ENCODE assay signal across 10 cellular contexts in the genomic region with DNA sequence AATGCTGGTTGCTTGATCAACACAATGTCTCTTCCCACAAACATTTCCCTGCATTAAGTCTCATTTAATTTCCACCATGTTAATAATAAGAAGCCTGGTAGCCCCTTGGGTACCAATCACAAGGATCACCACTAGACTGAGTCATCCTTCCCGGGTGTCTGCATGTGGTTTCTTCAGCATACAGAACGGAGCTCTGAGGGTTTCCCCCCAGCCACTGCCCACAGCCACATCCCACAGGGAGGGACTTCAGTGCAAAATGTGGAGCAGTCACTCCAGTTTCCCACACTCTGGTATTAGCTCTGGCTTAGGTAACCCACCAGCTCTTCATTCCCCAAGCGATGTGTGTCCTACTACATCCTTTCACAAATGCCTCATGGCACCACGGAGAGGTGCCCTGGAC. TPM values are rescaled to one million over a fixed set of nuclear protein-coding genes. Genes with fewer than 3 reads are reported as not detected.
DNase-seq lines count a peak whose midpoint lies in the region; ATAC-seq and TF ChIP-seq lines count a peak whose summit lies in the region.
"Had no signal": no experiment of that assay in that cellular context is flagged by ENCODE, and none has a peak within 500 bp of the region (broad histone marks: within the 10 kb centered on the region; RNA-seq: fewer than 3 reads in every experiment).

No MANE protein-coding gene starts in this region.

- peaks cover 38% of the 10 kb centered on the region for H3K27me3 Mint-ChIP-seq in activated CD8-positive, alpha-beta T cell treated with anti-CD3 and anti-CD28 coated beads for 36 hours

- H3K4ac ChIP-seq in mesenchymal stem cell (ENCODE audit: low read depth in 1 of 2, low read length in 2 of 2) = no peak overlapping the region

- intact Hi-C loops in activated CD8-positive, alpha-beta T cell treated with anti-CD3 and anti-CD28 coated beads for 36 hours (cut with micrococcal nuclease) = loop anchor here (10.0 kb wide), 1 partner anchor 689 kb away; no protein-coding TSS in a partner anchor

- no peak overlapping the region for H3K4me2 ChIP-seq in mesenchymal stem cell (ENCODE audit: low read length, poor library complexity, severe bottlenecking)

- CTCF ChIA-PET in activated CD8-positive, alpha-beta T cell treated with anti-CD3 and anti-CD28 coated beads for 36 hours (lab: Charles Lee) = interaction anchor here (1.1 kb wide), 1 partner anchor 8 kb away, joined by 3 read pairs; no protein-coding TSS in a partner anchor

- no peak overlapping the region for H2BK5ac ChIP-seq in mesenchymal stem cell (ENCODE audit: low read depth, low read length, poor library complexity, severe bottlenecking)

- POLR2A ChIA-PET in activated CD8-positive, alpha-beta T cell treated with anti-CD3 and anti-CD28 coated beads for 36 hours (lab: Charles Lee) = no interaction called here

- peak; percentile 64 for ATAC-seq in GM18520 (IDR thresholded peaks at IDR 0.05; ENCODE audit: unreplicated experiment)
- ATAC-seq in activated CD8-positive, alpha-beta T cell treated with anti-CD3 and anti-CD28 coated beads for 36 hours = peak; percentile 85

- H3K36me3 ChIP-seq in mesenchymal stem cell (ENCODE audit: control insufficient read depth in 1 of 2, insufficient read depth in 2 of 2, low read depth in 1 of 2, low read length in 2 of 2) = no peaks in the 10 kb centered on the region

- no peak overlapping the region for H3K27ac Mint-ChIP-seq in activated CD8-positive, alpha-beta T cell treated with anti-CD3 and anti-CD28 coated beads for 36 hours
- H3K27ac Mint-ChIP-seq: activated naive CD4-positive, alpha-beta T cell treated with anti-CD3 and anti-CD28 coated beads, Interleukin-2, amount 50 U/mL, for 24 hours; T-helper 1 cell treated with Interleukin-12 subunit alpha and Interleukin-12 subunit beta and Interleukin-4 antibody, amounts not matched to agents 30 μg/mL and 1 μg/mL, for 36 hours had no signal

- H3K79me1 ChIP-seq in mesenchymal stem cell (replicated peaks; ENCODE audit: low read length, poor library complexity, severe bottlenecking) = no peaks in the 10 kb centered on the region

- no peak overlapping the region for H3K4me3 ChIP-seq in mesenchymal stem cell (ENCODE audit: insufficient read depth in 1 of 2, low read depth in 1 of 2, low read length in 2 of 2)

- no peak overlapping the region for H4K8ac ChIP-seq in mesenchymal stem cell (ENCODE audit: low read length)

- 66% methylated on average over 4 of the region's 4 CpGs for WGBS in mesenchymal stem cell

- no peak overlapping the region for H4K91ac ChIP-seq in mesenchymal stem cell (ENCODE audit: low read length)

- TF ChIP-seq CTCF in activated CD8-positive, alpha-beta T cell treated with anti-CD3 and anti-CD28 coated beads for 36 hours (IDR thresholded peaks at IDR 0.05) = no peak

- no peak overlapping the region for H2AFZ ChIP-seq in mesenchymal stem cell (ENCODE audit: low read depth, low read length)

- no peak overlapping the region for H3K27ac ChIP-seq in mesenchymal stem cell (ENCODE audit: low read length, poor library complexity, severe bottlenecking)

- peaks cover 6% of the 10 kb centered on the region for H3K4me1 ChIP-seq in mesenchymal stem cell (ENCODE audit: control insufficient read depth, insufficient read depth, low read depth, low read length)

- DNase-seq in H4 (ENCODE audit: low spot score) (peak; percentile 45), mesenchymal stem cell (peak; percentile 45), OCI-M1 (lab: John Stamatoyannopoulos, UW) (no peak), GOT3 (lab: John Stamatoyannopoulos, UW) (no peak), islet precursor cell (no peak)
- DNase-seq in activated CD8-positive, alpha-beta T cell treated with anti-CD3 and anti-CD28 coated beads for 36 hours = peak; percentile 83
- DNase-seq: DMS153 had no signal

- no peak overlapping the region for H3K18ac ChIP-seq in mesenchymal stem cell (ENCODE audit: low read depth in 1 of 2, low read length in 2 of 2)

- peaks cover 15% of the 10 kb centered on the region for H3K4me1 Mint-ChIP-seq in activated CD8-positive, alpha-beta T cell treated with anti-CD3 and anti-CD28 coated beads for 36 hours (ENCODE audit: low read depth)
- H3K4me1 Mint-ChIP-seq: activated naive CD4-positive, alpha-beta T cell treated with anti-CD3 and anti-CD28 coated beads, Interleukin-2, amount 50 U/mL, for 24 hours had no signal

- no peak overlapping the region for H2BK120ac ChIP-seq in mesenchymal stem cell (ENCODE audit: low read depth, low read length)

- H3K9me3 Mint-ChIP-seq in activated CD8-positive, alpha-beta T cell treated with anti-CD3 and anti-CD28 coated beads for 36 hours = no peaks in the 10 kb centered on the region
- H3K9me3 Mint-ChIP-seq: activated naive CD4-positive, alpha-beta T cell treated with anti-CD3 and anti-CD28 coated beads, Interleukin-2, amount 50 U/mL, for 24 hours; T-helper 1 cell treated with Interleukin-12 subunit alpha and Interleukin-12 subunit beta and Interleukin-4 antibody, amounts not matched to agents 30 μg/mL and 1 μg/mL, for 36 hours had no signal

- no peaks in the 10 kb centered on the region for H3K27me3 ChIP-seq in mesenchymal stem cell (ENCODE audit: control insufficient read depth in 1 of 2, insufficient read depth in 1 of 2, low read length in 2 of 2)

- H3K14ac ChIP-seq in mesenchymal stem cell (ENCODE audit: low read length in 2 of 2) = no peak overlapping the region

- H2AK5ac ChIP-seq in mesenchymal stem cell (ENCODE audit: low read length, severe bottlenecking) = no peak overlapping the region

- H3K23ac ChIP-seq in mesenchymal stem cell (ENCODE audit: low read length in 2 of 2) = no peak overlapping the region

- no peaks in the 10 kb centered on the region for H3K9me3 ChIP-seq in mesenchymal stem cell (ENCODE audit: control insufficient read depth, low read length)

- H3K9ac ChIP-seq in mesenchymal stem cell (ENCODE audit: low read length) = no peak overlapping the region

- peak overlapping the region in 1 of 2 experiments; percentile 76 for H2BK12ac ChIP-seq in mesenchymal stem cell (ENCODE audit: low read length in 2 of 2)

- no peak overlapping the region for H2BK15ac ChIP-seq in mesenchymal stem cell (ENCODE audit: low read depth, poor library complexity, severe bottlenecking)

- H3K4me3 Mint-ChIP-seq in activated CD8-positive, alpha-beta T cell treated with anti-CD3 and anti-CD28 coated beads for 36 hours = no peak overlapping the region
- H3K4me3 Mint-ChIP-seq: activated naive CD4-positive, alpha-beta T cell treated with anti-CD3 and anti-CD28 coated beads, Interleukin-2, amount 50 U/mL, for 24 hours; T-helper 1 cell treated with Interleukin-12 subunit alpha and Interleukin-12 subunit beta and Interleukin-4 antibody, amounts not matched to agents 30 μg/mL and 1 μg/mL, for 36 hours had no signal

- H3K36me3 Mint-ChIP-seq in activated CD8-positive, alpha-beta T cell treated with anti-CD3 and anti-CD28 coated beads for 36 hours (ENCODE audit: low read depth) = no peaks in the 10 kb centered on the region
- H3K36me3 Mint-ChIP-seq: activated naive CD4-positive, alpha-beta T cell treated with anti-CD3 and anti-CD28 coated beads, Interleukin-2, amount 50 U/mL, for 24 hours had no signal

RNA-seq across cellular contexts. Expression of gene POLE4, which starts 42.7 kb away (rescaled TPM):
- 38.3 and 48.5 TPM in 2 replicates for total RNA-seq in H4 (2014; rRNA removed; shearing (Covaris generic))
- total RNA-seq in activated CD8-positive, alpha-beta T cell treated with anti-CD3 and anti-CD28 coated beads for 36 hours = 10 to 100 TPM; 48.4 to 48.9 TPM
- 30.3 TPM for polyA plus RNA-seq in mesenchymal stem cell (2013, experiment 1 of 2)
- 31.9 TPM for polyA plus RNA-seq in mesenchymal stem cell (2013, experiment 2 of 2)

Comparison
In these comparisons a context has a peak if more than half of its experiments do, and no peak if none do; other contexts are left out.
1. DNase-seq: peak in H4 (single experiment), activated CD8-positive, alpha-beta T cell treated with anti-CD3 and anti-CD28 coated beads for 36 hours (single experiment) and mesenchymal stem cell (single experiment); none in OCI-M1 (single experiment), GOT3 (single experiment) and islet precursor cell (single experiment).